ENCODE assay signal across 9 cellular contexts in the genomic region with DNA sequence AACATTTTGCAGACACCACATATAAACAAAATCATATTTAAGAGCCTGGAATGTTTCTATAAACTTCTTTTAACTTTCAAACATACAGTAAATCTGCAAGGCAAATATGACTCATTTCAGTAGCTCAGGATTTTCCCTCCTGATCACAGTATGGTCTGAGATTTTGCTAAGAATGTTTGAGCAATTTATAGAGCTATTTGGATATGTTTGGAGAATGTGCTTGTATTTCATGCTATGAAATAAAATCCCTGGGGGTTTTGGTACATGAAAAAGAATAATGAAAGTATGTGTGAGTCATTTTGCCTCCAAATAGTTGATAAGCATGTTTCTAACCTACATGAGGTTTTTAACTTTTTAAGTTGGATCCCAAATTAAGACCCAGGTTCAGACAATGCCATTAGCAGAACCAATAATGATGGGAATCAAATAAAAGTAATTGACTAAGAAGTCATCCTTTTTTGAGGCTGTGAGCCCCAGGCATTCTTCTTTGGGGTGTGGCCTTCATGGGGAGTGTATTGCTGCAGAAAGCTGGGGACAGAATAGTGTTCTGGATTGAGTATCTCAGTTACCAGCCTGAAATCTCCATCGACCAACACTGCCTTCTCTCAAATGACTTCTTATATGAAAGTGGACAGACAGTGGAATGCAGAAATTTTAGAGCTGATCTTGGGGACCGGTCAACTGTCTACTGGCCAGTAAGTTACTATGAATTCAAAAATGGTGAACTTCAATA.
DNase-seq lines count a peak whose midpoint lies in the region; ATAC-seq, FAIRE-seq and TF ChIP-seq lines count a peak whose summit lies in the region.
"Had no signal": no experiment of that assay in that cellular context is flagged by ENCODE, and none has a peak within 500 bp of the region (broad histone marks: within the 10 kb centered on the region; RNA-seq: fewer than 3 reads in every experiment).

No MANE protein-coding gene starts in this region.

- H3K9me3 ChIP-seq in esophagus muscularis mucosa: no peaks in the 10 kb centered on the region

- no peak for TF ChIP-seq EP300 in esophagus muscularis mucosa (IDR thresholded peaks at IDR 0.05)

- H3K36me3 Mint-ChIP-seq in stimulated activated effector memory CD8-positive, alpha-beta T cell treated with anti-CD3 and anti-CD28 coated beads, Interleukin-12 subunit alpha, Interleukin-12 subunit beta, amount 100 ng/mL, for 72 hours: no peaks in the 10 kb centered on the region
- H3K36me3 Mint-ChIP-seq: naive B cell had no signal

- peaks cover 46 to 83% (median 79%) of the 10 kb centered on the region in 4 donors for H3K4me1 ChIP-seq in esophagus muscularis mucosa

- no peak for TF ChIP-seq CTCF in esophagus muscularis mucosa (IDR thresholded peaks at IDR 0.05)

- H3K27me3 ChIP-seq in esophagus muscularis mucosa: no peaks in the 10 kb centered on the region

- FAIRE-seq in GM19239 (lab: Jason Lieb, UNC): peak; percentile 54

- no peak for TF ChIP-seq POLR2A in esophagus muscularis mucosa (IDR thresholded peaks at IDR 0.05; ENCODE audit: low read depth)

- H3K36me3 ChIP-seq in esophagus muscularis mucosa: peaks cover 0 to 18% (median 8%) of the 10 kb centered on the region in 4 donors

- peak; percentile 65 for ATAC-seq in HG03354 (IDR thresholded peaks at IDR 0.05; ENCODE audit: poor library complexity, severe bottlenecking, unreplicated experiment)
- peak; percentile 68 for ATAC-seq in stimulated activated effector memory CD8-positive, alpha-beta T cell treated with anti-CD3 and anti-CD28 coated beads, Interleukin-12 subunit alpha, Interleukin-12 subunit beta, amount 100 ng/mL, for 72 hours
- no peak for ATAC-seq in HG03520 (IDR thresholded peaks at IDR 0.05; ENCODE audit: unreplicated experiment)

- no peak for DNase-seq in GM19239 (ENCODE audit: insufficient read length, low spot score)
- DNase-seq in esophagus muscularis mucosa (ENCODE audit: extremely low spot score): peak; percentile 42
- no peak for DNase-seq in stimulated activated effector memory CD8-positive, alpha-beta T cell treated with anti-CD3 and anti-CD28 coated beads, Interleukin-12 subunit alpha, Interleukin-12 subunit beta, amount 100 ng/mL, for 72 hours (ENCODE audit: low spot score in 2 of 2)
- DNase-seq in NCI-H2081 treated with DMSO at 0.1 percent for 48 hours (lab: John Stamatoyannopoulos, UW): no peak
- no peak for DNase-seq in NCI-H2196 (lab: John Stamatoyannopoulos, UW; ENCODE audit: unreplicated experiment)
- DNase-seq: naive B cell had no signal

- H3K9me3 Mint-ChIP-seq in stimulated activated effector memory CD8-positive, alpha-beta T cell treated with anti-CD3 and anti-CD28 coated beads, Interleukin-12 subunit alpha, Interleukin-12 subunit beta, amount 100 ng/mL, for 72 hours: no peaks in the 10 kb centered on the region

- no peaks in the 10 kb centered on the region for H3K4me1 Mint-ChIP-seq in stimulated activated effector memory CD8-positive, alpha-beta T cell treated with anti-CD3 and anti-CD28 coated beads, Interleukin-12 subunit alpha, Interleukin-12 subunit beta, amount 100 ng/mL, for 72 hours
- H3K4me1 Mint-ChIP-seq: naive B cell had no signal

- intact Hi-C loops in esophagus muscularis mucosa (cut with DNase I): no loop called here

- no peak overlapping the region for H3K4me3 Mint-ChIP-seq in stimulated activated effector memory CD8-positive, alpha-beta T cell treated with anti-CD3 and anti-CD28 coated beads, Interleukin-12 subunit alpha, Interleukin-12 subunit beta, amount 100 ng/mL, for 72 hours
- H3K4me3 Mint-ChIP-seq: naive B cell had no signal

- WGBS in esophagus muscularis mucosa: 88% methylated on average over 2 of the region's 2 CpGs

- no peak overlapping the region for H3K4me3 ChIP-seq in esophagus muscularis mucosa

- no peak overlapping the region for H3K27ac Mint-ChIP-seq in stimulated activated effector memory CD8-positive, alpha-beta T cell treated with anti-CD3 and anti-CD28 coated beads, Interleukin-12 subunit alpha, Interleukin-12 subunit beta, amount 100 ng/mL, for 72 hours
- H3K27ac Mint-ChIP-seq: naive B cell had no signal

- peak overlapping the region; percentile 70 to 89 (median 81) for H3K27ac ChIP-seq in esophagus muscularis mucosa (replicated peaks in 1 of 4)
- H3K27ac ChIP-seq: epithelial cell of prostate had no signal
